In genomic region chr14:23237772-23238594, GRCh38 we compare ENCODE assay signal across 9 cellular contexts. TPM values are rescaled to one million over a fixed set of nuclear protein-coding genes. Genes with fewer than 3 reads are reported as not detected.
DNase-seq lines count a peak whose midpoint lies in the region; ATAC-seq lines count a peak whose summit lies in the region.
"Had no signal": no experiment of that assay in that cellular context is flagged by ENCODE, and none has a peak within 500 bp of the region (broad histone marks: within the 10 kb centered on the region; RNA-seq: fewer than 3 reads in every experiment).

TSS of gene RNF212B (plus strand) at chr14:23237936. CDS start at chr14:23240346, 2,410 bp downstream.

- ATAC-seq in HG02852 (IDR thresholded peaks at IDR 0.05; ENCODE audit: unreplicated experiment) = peak; percentile 55
- peak; percentile 100 for ATAC-seq in left lobe of liver
- no peak for ATAC-seq in HG03457 (IDR thresholded peaks at IDR 0.05; ENCODE audit: unreplicated experiment)

- DNase-seq in DMS153 treated with DMSO at 0.1 percent for 48 hours (lab: John Stamatoyannopoulos, UW; ENCODE audit: unreplicated experiment) = peak; percentile 90
- peak; percentile 84 for DNase-seq in NCI-H524 treated with DMSO at 0.1 percent for 48 hours (lab: John Stamatoyannopoulos, UW)
- DNase-seq in activated CD4-positive, alpha-beta T cell treated with anti-CD3 and anti-CD28 coated beads, Interleukin-2, amount 50 U/mL, for 24 hours (ENCODE audit: low read depth in 1 of 2, low spot score in 1 of 2) = peak; percentile 62 to 77
- peak; percentile 71 for DNase-seq in dermis blood vessel endothelial cell
- DNase-seq in left lobe of liver (ENCODE audit: low spot score) = peak; percentile 96
- DNase-seq in stimulated activated CD4-positive, alpha-beta T cell treated with anti-CD3 and anti-CD28 coated beads, Interleukin-1b, Interleukin-23, amount 100 ng/mL, for 24 hours (ENCODE audit: low read depth in 4 of 4, low spot score in 1 of 4) = peak; percentile 65 to 88 (median 77)

RNA-seq across cellular contexts. Expression of gene RNF212B, which starts in this region (rescaled TPM):
- total RNA-seq in dermis blood vessel endothelial cell (not detected in 2 replicates), left lobe of liver (not detected)
- total RNA-seq: T-helper 2 cell treated with Interferon-gamma antibody and Interleukin-4, amounts not matched to agents 100 ng/mL and 5 ng/mL, for 36 hours had no signal

Comparison
In these comparisons a context has a peak if more than half of its experiments do, and no peak if none do; other contexts are left out.
1. Peak in DNase-seq in dermis blood vessel endothelial cell; RNA of the gene not detected or under 1 TPM.
2. Peak in DNase-seq and ATAC-seq in left lobe of liver; RNA of the gene not detected or under 1 TPM.